8 cellular contexts compared by ENCODE assay signal in genomic region chr2:230225486-230225885, GRCh38. TPM values are rescaled to one million over a fixed set of nuclear protein-coding genes. Genes with fewer than 3 reads are reported as not detected.
DNase-seq lines count a peak whose midpoint lies in the region; ATAC-seq, FAIRE-seq and TF ChIP-seq lines count a peak whose summit lies in the region.

Gene SP140, plus strand, starts transcription at chr2:230225736. Its CDS starts 109 bp downstream, at chr2:230225845.

- peak within 1 kb of the TSS; percentile 28 for H3K4me3 ChIP-seq in coronary artery

- peak; percentile 100 for FAIRE-seq in GM18507 (lab: Jason Lieb, UNC)

- TF ChIP-seq CTCF in activated B cell treated with CpG ODN at 0.5 μM for 24 hours (IDR thresholded peaks at IDR 0.05): no peak
- no peak for TF ChIP-seq CTCF in coronary artery (IDR thresholded peaks at IDR 0.05)
- no peak for TF ChIP-seq CTCF in nephron progenitor cell (IDR thresholded peaks at IDR 0.05)

- H3K27ac Mint-ChIP-seq in activated B cell treated with CpG ODN at 0.5 μM for 24 hours (peak within 1 kb of the TSS; percentile 98), nephron progenitor cell (no peak within 1 kb of the TSS)

- CTCF ChIA-PET in activated B cell treated with CpG ODN at 0.5 μM for 24 hours (lab: Charles Lee): interaction anchor here (1.0 to 1.5 kb wide), 3 partner anchors 8 to 22 kb away, joined by 3 to 9 read pairs (median 4); no protein-coding TSS in a partner anchor

- H3K27ac ChIP-seq in coronary artery: peak within 1 kb of the TSS in 1 of 2 donors; percentile 21

- POLR2A ChIA-PET in activated B cell treated with CpG ODN at 0.5 μM for 24 hours (lab: Charles Lee): interaction anchor here (0.6 to 12.2 kb wide), 23 partner anchors 7 to 1455 kb away, joined by 3 to 268 read pairs (median 5); partner anchors contain the start of genes SP100, SP110 and SP140L

- H3K9me3 Mint-ChIP-seq in activated B cell treated with CpG ODN at 0.5 μM for 24 hours (no peaks in the 10 kb centered on the region), nephron progenitor cell (peaks cover 15% of the 10 kb centered on the region)

- H3K27me3 Mint-ChIP-seq in activated B cell treated with CpG ODN at 0.5 μM for 24 hours (no peaks in the 10 kb centered on the region), nephron progenitor cell (ENCODE audit: low read depth, poor library complexity) (peaks cover 4% of the 10 kb centered on the region)

- intact Hi-C loops in activated B cell treated with CpG ODN at 0.5 μM for 24 hours (cut with micrococcal nuclease): loop anchor here (1.0 to 5.0 kb wide), 5 partner anchors 16 to 437 kb away; no protein-coding TSS in a partner anchor

- ATAC-seq in HG02852 (IDR thresholded peaks at IDR 0.05; ENCODE audit: unreplicated experiment) (peak; percentile 72), activated B cell treated with CpG ODN at 0.5 μM for 24 hours (ENCODE audit: low read depth) (peak; percentile 74)

- DNase-seq in GM18507 (ENCODE audit: extremely low spot score, insufficient read length, low read depth) (peak; percentile 51), activated B cell treated with CpG ODN at 0.5 μM for 24 hours (peak; percentile 55), coronary artery (ENCODE audit: low spot score) (no peak), DMS 273 (lab: John Stamatoyannopoulos, UW; ENCODE audit: unreplicated experiment) (no peak), COLO668 (lab: John Stamatoyannopoulos, UW; ENCODE audit: unreplicated experiment) (no peak), nephron progenitor cell (no peak)
- peak; percentile 39 to 64 for DNase-seq in stimulated activated CD4-positive, alpha-beta T cell treated with anti-CD3 and anti-CD28 coated beads, Interleukin-1b, Interleukin-23, amount 100 ng/mL, for 1 hour (ENCODE audit: low read depth in 2 of 2)

- H3K4me1 Mint-ChIP-seq in activated B cell treated with CpG ODN at 0.5 μM for 24 hours (peaks cover 86% of the 10 kb centered on the region), nephron progenitor cell (no peaks in the 10 kb centered on the region)

- H3K4me3 Mint-ChIP-seq in activated B cell treated with CpG ODN at 0.5 μM for 24 hours: peak within 1 kb of the TSS; percentile 92
- H3K4me3 Mint-ChIP-seq in nephron progenitor cell: no peak within 1 kb of the TSS

- peaks cover 33% of the 10 kb centered on the region for H3K36me3 Mint-ChIP-seq in activated B cell treated with CpG ODN at 0.5 μM for 24 hours (ENCODE audit: low read depth)
- H3K36me3 Mint-ChIP-seq in nephron progenitor cell (ENCODE audit: low read depth): no peaks in the 10 kb centered on the region

RNA-seq across cellular contexts. Expression of gene SP140, which starts in this region (rescaled TPM):
- total RNA-seq in activated B cell treated with CpG ODN at 0.5 μM for 24 hours: 295 and 330 TPM in 2 replicates

Comparison
In these comparisons a context has a peak if more than half of its experiments do, and no peak if none do; other contexts are left out.
1. DNase-seq: peak in GM18507 (single experiment), activated B cell treated with CpG ODN at 0.5 μM for 24 hours (single experiment) and stimulated activated CD4-positive, alpha-beta T cell treated with anti-CD3 and anti-CD28 coated beads, Interleukin-1b, Interleukin-23, amount 100 ng/mL, for 1 hour (2 of 2); none in coronary artery (single experiment), DMS 273 (single experiment), COLO668 (single experiment) and nephron progenitor cell (single experiment).